1 cellular context compared by ENCODE assay signal in the genomic region with DNA sequence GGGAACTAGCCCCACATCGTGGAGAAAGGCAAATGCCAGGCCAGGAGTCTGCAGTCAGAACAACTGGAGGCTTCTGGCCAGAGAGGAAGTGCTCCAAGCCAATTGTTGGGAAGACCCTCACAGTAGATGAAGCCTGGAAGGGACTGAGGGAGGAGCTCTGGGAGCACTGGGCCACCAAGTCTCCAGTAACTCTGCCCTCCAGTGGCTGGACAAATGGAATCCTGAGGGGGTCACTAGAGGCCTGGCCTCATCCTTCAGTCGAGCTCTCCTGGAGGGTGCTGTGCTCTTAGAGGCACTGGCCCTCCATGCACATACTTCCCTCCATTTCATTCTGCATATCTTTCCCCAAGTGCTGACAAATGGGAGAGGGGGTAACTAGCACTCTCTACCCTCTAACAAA.
TF ChIP-seq lines count a peak whose summit lies in the region.

No MANE protein-coding gene starts in this region.

TF ChIP-seq in GM23338, 12 proteins besides CTCF, POLR2A, EP300 and RAD21 (continued from another document):
- TF ChIP-seq, protein P1, sequence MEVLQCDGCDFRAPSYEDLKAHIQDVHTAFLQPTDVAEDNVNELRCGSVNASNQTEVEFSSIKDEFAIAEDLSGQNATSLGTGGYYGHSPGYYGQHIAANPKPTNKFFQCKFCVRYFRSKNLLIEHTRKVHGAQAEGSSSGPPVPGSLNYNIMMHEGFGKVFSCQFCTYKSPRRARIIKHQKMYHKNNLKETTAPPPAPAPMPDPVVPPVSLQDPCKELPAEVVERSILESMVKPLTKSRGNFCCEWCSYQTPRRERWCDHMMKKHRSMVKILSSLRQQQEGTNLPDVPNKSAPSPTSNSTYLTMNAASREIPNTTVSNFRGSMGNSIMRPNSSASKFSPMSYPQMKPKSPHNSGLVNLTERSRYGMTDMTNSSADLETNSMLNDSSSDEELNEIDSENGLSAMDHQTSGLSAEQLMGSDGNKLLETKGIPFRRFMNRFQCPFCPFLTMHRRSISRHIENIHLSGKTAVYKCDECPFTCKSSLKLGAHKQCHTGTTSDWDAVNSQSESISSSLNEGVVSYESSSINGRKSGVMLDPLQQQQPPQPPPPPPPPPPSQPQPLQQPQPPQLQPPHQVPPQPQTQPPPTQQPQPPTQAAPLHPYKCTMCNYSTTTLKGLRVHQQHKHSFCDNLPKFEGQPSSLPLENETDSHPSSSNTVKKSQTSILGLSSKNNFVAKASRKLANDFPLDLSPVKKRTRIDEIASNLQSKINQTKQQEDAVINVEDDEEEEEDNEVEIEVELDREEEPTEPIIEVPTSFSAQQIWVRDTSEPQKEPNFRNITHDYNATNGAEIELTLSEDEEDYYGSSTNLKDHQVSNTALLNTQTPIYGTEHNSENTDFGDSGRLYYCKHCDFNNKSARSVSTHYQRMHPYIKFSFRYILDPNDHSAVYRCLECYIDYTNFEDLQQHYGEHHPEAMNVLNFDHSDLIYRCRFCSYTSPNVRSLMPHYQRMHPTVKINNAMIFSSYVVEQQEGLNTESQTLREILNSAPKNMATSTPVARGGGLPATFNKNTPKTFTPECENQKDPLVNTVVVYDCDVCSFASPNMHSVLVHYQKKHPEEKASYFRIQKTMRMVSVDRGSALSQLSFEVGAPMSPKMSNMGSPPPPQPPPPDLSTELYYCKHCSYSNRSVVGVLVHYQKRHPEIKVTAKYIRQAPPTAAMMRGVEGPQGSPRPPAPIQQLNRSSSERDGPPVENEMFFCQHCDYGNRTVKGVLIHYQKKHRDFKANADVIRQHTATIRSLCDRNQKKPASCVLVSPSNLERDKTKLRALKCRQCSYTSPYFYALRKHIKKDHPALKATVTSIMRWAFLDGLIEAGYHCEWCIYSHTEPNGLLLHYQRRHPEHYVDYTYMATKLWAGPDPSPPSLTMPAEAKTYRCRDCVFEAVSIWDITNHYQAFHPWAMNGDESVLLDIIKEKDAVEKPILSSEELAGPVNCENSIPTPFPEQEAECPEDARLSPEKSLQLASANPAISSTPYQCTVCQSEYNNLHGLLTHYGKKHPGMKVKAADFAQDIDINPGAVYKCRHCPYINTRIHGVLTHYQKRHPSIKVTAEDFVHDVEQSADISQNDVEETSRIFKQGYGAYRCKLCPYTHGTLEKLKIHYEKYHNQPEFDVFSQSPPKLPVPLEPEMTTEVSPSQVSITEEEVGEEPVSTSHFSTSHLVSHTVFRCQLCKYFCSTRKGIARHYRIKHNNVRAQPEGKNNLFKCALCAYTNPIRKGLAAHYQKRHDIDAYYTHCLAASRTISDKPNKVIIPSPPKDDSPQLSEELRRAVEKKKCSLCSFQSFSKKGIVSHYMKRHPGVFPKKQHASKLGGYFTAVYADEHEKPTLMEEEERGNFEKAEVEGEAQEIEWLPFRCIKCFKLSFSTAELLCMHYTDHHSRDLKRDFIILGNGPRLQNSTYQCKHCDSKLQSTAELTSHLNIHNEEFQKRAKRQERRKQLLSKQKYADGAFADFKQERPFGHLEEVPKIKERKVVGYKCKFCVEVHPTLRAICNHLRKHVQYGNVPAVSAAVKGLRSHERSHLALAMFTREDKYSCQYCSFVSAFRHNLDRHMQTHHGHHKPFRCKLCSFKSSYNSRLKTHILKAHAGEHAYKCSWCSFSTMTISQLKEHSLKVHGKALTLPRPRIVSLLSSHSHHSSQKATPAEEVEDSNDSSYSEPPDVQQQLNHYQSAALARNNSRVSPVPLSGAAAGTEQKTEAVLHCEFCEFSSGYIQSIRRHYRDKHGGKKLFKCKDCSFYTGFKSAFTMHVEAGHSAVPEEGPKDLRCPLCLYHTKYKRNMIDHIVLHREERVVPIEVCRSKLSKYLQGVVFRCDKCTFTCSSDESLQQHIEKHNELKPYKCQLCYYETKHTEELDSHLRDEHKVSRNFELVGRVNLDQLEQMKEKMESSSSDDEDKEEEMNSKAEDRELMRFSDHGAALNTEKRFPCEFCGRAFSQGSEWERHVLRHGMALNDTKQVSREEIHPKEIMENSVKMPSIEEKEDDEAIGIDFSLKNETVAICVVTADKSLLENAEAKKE (CRISPR knock-in tag; IDR thresholded peaks at IDR 0.05): no peak
- TF ChIP-seq CREB1 (CRISPR knock-in tag; IDR thresholded peaks at IDR 0.05; ENCODE audit: low read depth) (no peak), ZNF331 (CRISPR knock-in tag; IDR thresholded peaks at IDR 0.05; ENCODE audit: low read depth) (no peak), ZNF114 (CRISPR knock-in tag; IDR thresholded peaks at IDR 0.05) (no peak)
- TF ChIP-seq, protein P2, sequence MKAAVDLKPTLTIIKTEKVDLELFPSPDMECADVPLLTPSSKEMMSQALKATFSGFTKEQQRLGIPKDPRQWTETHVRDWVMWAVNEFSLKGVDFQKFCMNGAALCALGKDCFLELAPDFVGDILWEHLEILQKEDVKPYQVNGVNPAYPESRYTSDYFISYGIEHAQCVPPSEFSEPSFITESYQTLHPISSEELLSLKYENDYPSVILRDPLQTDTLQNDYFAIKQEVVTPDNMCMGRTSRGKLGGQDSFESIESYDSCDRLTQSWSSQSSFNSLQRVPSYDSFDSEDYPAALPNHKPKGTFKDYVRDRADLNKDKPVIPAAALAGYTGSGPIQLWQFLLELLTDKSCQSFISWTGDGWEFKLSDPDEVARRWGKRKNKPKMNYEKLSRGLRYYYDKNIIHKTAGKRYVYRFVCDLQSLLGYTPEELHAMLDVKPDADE (IDR thresholded peaks at IDR 0.05): no peak
